33 cellular contexts compared by ENCODE assay signal in the genomic region with DNA sequence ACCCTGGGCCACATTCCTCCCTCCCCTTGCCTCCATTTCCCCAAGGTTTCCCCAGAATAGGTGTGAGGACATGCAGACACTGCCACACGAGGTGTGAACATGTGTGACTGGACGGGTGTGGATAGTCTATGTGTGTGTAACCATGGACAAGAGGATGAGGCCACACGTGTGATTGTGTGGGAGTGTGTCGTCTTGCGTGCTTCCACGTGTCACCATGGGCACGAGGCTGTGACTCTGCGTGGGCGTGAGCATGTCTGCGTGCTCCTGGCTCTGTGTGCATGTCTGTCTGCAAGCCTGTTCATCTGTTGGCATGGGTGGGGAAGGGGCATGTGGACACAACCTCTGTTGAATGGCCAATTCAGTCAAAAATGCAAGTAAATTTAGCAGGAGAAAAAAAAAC. TPM values are rescaled to one million over a fixed set of nuclear protein-coding genes. Genes with fewer than 3 reads are reported as not detected.
"Had no signal": no experiment of that assay in that cellular context is flagged by ENCODE, and none has a peak within 500 bp of the region (broad histone marks: within the 10 kb centered on the region; RNA-seq: fewer than 3 reads in every experiment).

No MANE protein-coding gene starts in this region.

- H3K4me1 ChIP-seq: colonic mucosa had no signal

- H3K27ac ChIP-seq: colonic mucosa, pancreas, prostate gland, thyroid gland had no signal

- DNase-seq: activated CD4-positive, alpha-beta T cell treated with anti-CD3 and anti-CD28 coated beads for 1 hour; activated CD4-positive, alpha-beta T cell treated with anti-CD3 and anti-CD28 coated beads, Interleukin-2, amount 10 ng/mL, durations not matched to agents 7 days and 5 days; activated CD8-positive, alpha-beta T cell treated with anti-CD3 and anti-CD28 coated beads for 36 hours; activated T-cell treated with anti-CD3 and anti-CD28 coated beads, Interleukin-2, amount 50 U/mL, for 4 hours; anterior cingulate cortex; cerebellar nuclear complex; colonic mucosa; effector CD8-positive, alpha-beta T cell; gastrocnemius medialis; glutamatergic neuron; islet precursor cell; mammary epithelial cell; naive B cell; nephron progenitor cell; nucleus accumbens; pancreas; retina; sigmoid colon; small intestine; stimulated activated CD4-positive, alpha-beta T cell treated with anti-CD3 and anti-CD28 coated beads, Interleukin-1b, Interleukin-23, amount 100 ng/mL, for 48 hours; stimulated activated CD4-positive, alpha-beta T cell treated with anti-CD3 and anti-CD28 coated beads, Interleukin-4, amount 100 ng/mL, for 4 hours; stimulated activated CD8-positive, alpha-beta memory T cell treated with anti-CD3 and anti-CD28 coated beads, Interleukin-4, amount 100 ng/mL, for 48 hours; stimulated activated naive CD8-positive, alpha-beta T cell treated with anti-CD3 and anti-CD28 coated beads, Interleukin-15, amount 100 ng/mL, for 72 hours; substantia nigra; T-helper 17 cell; T1000; thyroid gland; uterus had no signal

- H3K27me3 ChIP-seq: colonic mucosa, gastrocnemius medialis, pancreas, sigmoid colon, thyroid gland, uterus had no signal

- H3K36me3 ChIP-seq: colonic mucosa, gastrocnemius medialis, pancreas, prostate gland, sigmoid colon, thyroid gland, uterus had no signal

- ATAC-seq: activated CD8-positive, alpha-beta T cell treated with anti-CD3 and anti-CD28 coated beads for 36 hours; activated naive CD4-positive, alpha-beta T cell treated with anti-CD3 and anti-CD28 coated beads, Interleukin-2, amount 50 U/mL, for 72 hours; activated T-cell treated with anti-CD3 and anti-CD28 coated beads, Interleukin-2, amount 50 U/mL, for 4 hours; gastrocnemius medialis; pancreas; stimulated activated memory B cell treated with anti-CD40 and anti-IgM and Interleukin-4, amounts not matched to agents 10 μg/mL and 1 μg/mL and 100 μg/mL, for 72 hours; stimulated activated naive CD8-positive, alpha-beta T cell treated with anti-CD3 and anti-CD28 coated beads, Interleukin-15, amount 100 ng/mL, for 72 hours; T-helper 17 cell had no signal

- H3K4me3 ChIP-seq: colonic mucosa, gastrocnemius medialis, pancreas, prostate gland, sigmoid colon, thyroid gland, uterus had no signal

- H3K9me3 ChIP-seq: colonic mucosa, gastrocnemius medialis, pancreas, prostate gland, sigmoid colon, thyroid gland, uterus had no signal

RNA-seq across cellular contexts. Expression of a gene that starts 6.2 kb away (rescaled TPM):
- total RNA-seq: activated CD4-positive, alpha-beta T cell treated with anti-CD3 and anti-CD28 coated beads, Interleukin-2, amount 10 ng/mL, durations not matched to agents 7 days and 5 days; activated CD8-positive, alpha-beta T cell treated with anti-CD3 and anti-CD28 coated beads for 36 hours; activated naive CD4-positive, alpha-beta T cell treated with anti-CD3 and anti-CD28 coated beads, Interleukin-2, amount 50 U/mL, for 72 hours; activated T-cell treated with anti-CD3 and anti-CD28 coated beads, Interleukin-2, amount 50 U/mL, for 4 hours; activated T-helper 2 cell treated with anti-CD3 and anti-CD28 coated beads, Interferon-gamma antibody, Interleukin-2, Interleukin-4, amounts not matched to agents 10 μg/mL and 5 μg/mL and 100 μg/mL, durations not matched to agents 14 hours and 24 hours and 36 hours; dermis microvascular lymphatic vessel endothelial cell; mammary epithelial cell; T-helper 17 cell had no signal
- polyA plus RNA-seq: mammary epithelial cell had no signal

RNA-seq across cellular contexts. Expression of a gene that starts 8.1 kb away (rescaled TPM):
- total RNA-seq: activated CD4-positive, alpha-beta T cell treated with anti-CD3 and anti-CD28 coated beads, Interleukin-2, amount 10 ng/mL, durations not matched to agents 7 days and 5 days; activated CD8-positive, alpha-beta T cell treated with anti-CD3 and anti-CD28 coated beads for 36 hours; activated naive CD4-positive, alpha-beta T cell treated with anti-CD3 and anti-CD28 coated beads, Interleukin-2, amount 50 U/mL, for 72 hours; activated T-cell treated with anti-CD3 and anti-CD28 coated beads, Interleukin-2, amount 50 U/mL, for 4 hours; activated T-helper 2 cell treated with anti-CD3 and anti-CD28 coated beads, Interferon-gamma antibody, Interleukin-2, Interleukin-4, amounts not matched to agents 10 μg/mL and 5 μg/mL and 100 μg/mL, durations not matched to agents 14 hours and 24 hours and 36 hours; T-helper 17 cell had no signal
- polyA plus RNA-seq: mammary epithelial cell had no signal
